In genomic region chr2:191710411-191710900, GRCh38 we compare ENCODE assay signal across 16 cellular contexts. TPM values are rescaled to one million over a fixed set of nuclear protein-coding genes. Genes with fewer than 3 reads are reported as not detected.
DNase-seq lines count a peak whose midpoint lies in the region; TF ChIP-seq lines count a peak whose summit lies in the region.
"Had no signal": no experiment of that assay in that cellular context is flagged by ENCODE, and none has a peak within 500 bp of the region (broad histone marks: within the 10 kb centered on the region; RNA-seq: fewer than 3 reads in every experiment).

No MANE protein-coding gene starts in this region.

- no peak for TF ChIP-seq CTCF in AG10803 (conservative IDR thresholded peaks at IDR 0.05; ENCODE audit: low read length)
- no peak for TF ChIP-seq CTCF in HFFc6 (IDR thresholded peaks at IDR 0.05)
- no peak for TF ChIP-seq CTCF in astrocyte of the cerebellum (IDR thresholded peaks at IDR 0.05; ENCODE audit: low read depth, low read length, missing control alignments)
- TF ChIP-seq CTCF in type B pancreatic cell (conservative IDR thresholded peaks at IDR 0.05): no peak
- TF ChIP-seq CTCF in GM10248 (IDR thresholded peaks at IDR 0.05; ENCODE audit: control extremely low read depth, extremely low read depth, low read depth, missing control alignments): no peak

- CTCF ChIA-PET in GM10248 (lab: Yijun Ruan, JAX): interaction anchor here (1.3 to 7.7 kb wide), 4 partner anchors 9 to 452 kb away, joined by 5 to 38 read pairs (median 6); no protein-coding TSS in a partner anchor

- H3K9me3 Mint-ChIP-seq in HFFc6 (no peaks in the 10 kb centered on the region), type B pancreatic cell (no peaks in the 10 kb centered on the region)
- H3K9me3 Mint-ChIP-seq: WTC11 had no signal

- POLR2A ChIA-PET in GM10248 (lab: Yijun Ruan, JAX): no interaction called here

- DNase-seq in AG10803 (ENCODE audit: low read depth): peak; percentile 80
- peak; percentile 73 for DNase-seq in HFFc6
- DNase-seq in astrocyte of the cerebellum (ENCODE audit: low read depth): peak; percentile 79
- DNase-seq in hepatic stellate cell (ENCODE audit: low spot score): peak; percentile 47
- no peak for DNase-seq in type B pancreatic cell (ENCODE audit: extremely low spot score, unreplicated experiment)
- no peak for DNase-seq in GM10248 (ENCODE audit: extremely low spot score)
- DNase-seq in RPMI8226: no peak
- DNase-seq in activated CD4-positive, alpha-beta T cell treated with anti-CD3 and anti-CD28 coated beads for 1 hour: no peak
- DNase-seq: BE2C, DMS79, kidney, NCI-H345, spleen, stomach had no signal

- H3K4me1 Mint-ChIP-seq in HFFc6 (ENCODE audit: low read depth) (peaks cover 23% of the 10 kb centered on the region), type B pancreatic cell (ENCODE audit: unreplicated experiment) (peaks cover 4% of the 10 kb centered on the region)

- H3K4me3 ChIP-seq in AG10803 (ENCODE audit: low read length) (no peak overlapping the region), astrocyte of the cerebellum (ENCODE audit: low read depth, low read length) (no peak overlapping the region)
- H3K4me3 ChIP-seq: spleen, stomach had no signal

- in situ Hi-C loops in astrocyte of the cerebellum (cut with HindIII; ENCODE audit: low sequenced_read_pairs): no loop called here

- H3K4me3 Mint-ChIP-seq in HFFc6: no peak overlapping the region
- no peak overlapping the region for H3K4me3 Mint-ChIP-seq in type B pancreatic cell
- H3K4me3 Mint-ChIP-seq: brain, WTC11 had no signal

- peaks cover 8% of the 10 kb centered on the region; the same call in 1 of the 2 replicates for H3K36me3 Mint-ChIP-seq in HFFc6 (ENCODE audit: low read depth)
- H3K36me3 Mint-ChIP-seq in type B pancreatic cell: no peaks in the 10 kb centered on the region
- H3K36me3 Mint-ChIP-seq: brain, WTC11 had no signal

- H3K27ac Mint-ChIP-seq in HFFc6 (peak overlapping the region; percentile 8; the same call in 1 of the 2 replicates), type B pancreatic cell (no peak overlapping the region)
- H3K27ac Mint-ChIP-seq: brain, WTC11 had no signal

- peaks cover 9% of the 10 kb centered on the region; the same call in 1 of the 2 replicates for H3K27me3 Mint-ChIP-seq in HFFc6 (ENCODE audit: insufficient read depth)
- peaks cover 3% of the 10 kb centered on the region for H3K27me3 Mint-ChIP-seq in type B pancreatic cell
- H3K27me3 Mint-ChIP-seq: brain had no signal

RNA-seq across cellular contexts. Expression of gene NABP1, which starts 32.5 kb away (rescaled TPM):
- total RNA-seq in HFFc6 (2021; fragmentation: NEBNext Ultra II Directional; extraction: Animal tissue kit (Norgen Biotek cat#: 25700)): 100 to 1,000 TPM in 5 of 6 experiments, 10 to 100 TPM in 1; 95.9 to 121 (median 109) TPM
- total RNA-seq in type B pancreatic cell (ENCODE audit: low replicate concordance): 15.3 and 22.5 TPM in 2 replicates

Comparison
In these comparisons a context has a peak if more than half of its experiments do, and no peak if none do; other contexts are left out.
1. DNase-seq: peak in AG10803 (single experiment), HFFc6 (single experiment), astrocyte of the cerebellum (single experiment) and hepatic stellate cell (single experiment); none in type B pancreatic cell (single experiment), GM10248 (single experiment), RPMI8226 (single experiment) and activated CD4-positive, alpha-beta T cell treated with anti-CD3 and anti-CD28 coated beads for 1 hour (single experiment).